8 cellular contexts compared by ENCODE assay signal in genomic region chr10:27240212-27240890, GRCh38. TPM values are rescaled to one million over a fixed set of nuclear protein-coding genes. Genes with fewer than 3 reads are reported as not detected.
DNase-seq lines count a peak whose midpoint lies in the region; ATAC-seq and TF ChIP-seq lines count a peak whose summit lies in the region.

Gene ACBD5 (minus strand): TSS chr10:27240797. CDS start chr10:27240688, 109 bp downstream.

- H3K4me1 ChIP-seq in BE2C (peaks cover 3% of the 10 kb centered on the region; the same call in 1 of the 2 replicates), left lung (peaks cover 3 to 36% of the 10 kb centered on the region in 2 donors)

- DNase-seq in BE2C, result peak; percentile 84
- peak; percentile 46 for DNase-seq in NCI-H526 treated with DMSO at 0.1 percent for 48 hours (lab: John Stamatoyannopoulos, UW)
- peak; percentile 57 for DNase-seq in activated CD4-positive, alpha-beta T cell treated with anti-CD3 and anti-CD28 coated beads, Interleukin-2, amount 50 U/mL, for 4 hours
- DNase-seq in dermis blood vessel endothelial cell, result peak; percentile 86
- DNase-seq in left lung, result peak; percentile 94 to 98
- peak; percentile 77 for DNase-seq in stimulated activated CD4-positive, alpha-beta T cell treated with anti-CD3 and anti-CD28 coated beads, Interleukin-4, amount 100 ng/mL, for 1 hour

- intact Hi-C loops in left lung (cut with DNase I), result no loop called here

- H3K36me3 ChIP-seq in BE2C, result no peaks in the 10 kb centered on the region
- H3K36me3 ChIP-seq in left lung, result no peaks in the 10 kb centered on the region

- TF ChIP-seq CTCF in BE2C (IDR thresholded peaks at IDR 0.05; ENCODE audit: low read depth, low read length) (no peak), left lung (IDR thresholded peaks at IDR 0.05) (no peak)

- no peaks in the 10 kb centered on the region for H3K27me3 ChIP-seq in BE2C
- no peaks in the 10 kb centered on the region for H3K27me3 ChIP-seq in left lung

- peak within 1 kb of the TSS; percentile 63 for H3K4me3 ChIP-seq in BE2C (ENCODE audit: low read depth, low read length)
- H3K4me3 ChIP-seq in left lung, result peak within 1 kb of the TSS; percentile 60 to 73

- peak; percentile 35 for ATAC-seq in GM19043 (IDR thresholded peaks at IDR 0.05; ENCODE audit: low read depth, unreplicated experiment)
- ATAC-seq in HG03354 (IDR thresholded peaks at IDR 0.05; ENCODE audit: poor library complexity, severe bottlenecking, unreplicated experiment), result peak; percentile 55
- ATAC-seq in left lung, result peak; percentile 78

- peak within 1 kb of the TSS; percentile 97 to 98 for H3K27ac ChIP-seq in left lung

- H3K9me3 ChIP-seq in BE2C, result no peaks in the 10 kb centered on the region
- no peaks in the 10 kb centered on the region for H3K9me3 ChIP-seq in left lung

RNA-seq across cellular contexts. Expression of gene ACBD5, which starts in this region (rescaled TPM):
- polyA plus RNA-seq in BE2C (2012; ENCODE audit: insufficient read depth, insufficient read length, low read depth), result 23.8 TPM
- total RNA-seq in dermis blood vessel endothelial cell, result 25.0 and 25.5 TPM in 2 replicates
- total RNA-seq in left lung, result 10 to 100 TPM; 25.6 to 26.3 TPM

Comparison
In these comparisons a context has a peak if more than half of its experiments do, and no peak if none do; other contexts are left out.
1. Peak in every context shown above with its lines: DNase-seq, ATAC-seq, H3K4me3 ChIP-seq and H3K27ac ChIP-seq.
2. DNase-seq: peak in every context shown above with its lines; median percentile 96 in left lung; 86 in dermis blood vessel endothelial cell; 84 in BE2C; 77 in stimulated activated CD4-positive, alpha-beta T cell treated with anti-CD3 and anti-CD28 coated beads, Interleukin-4, amount 100 ng/mL, for 1 hour; 57 in activated CD4-positive, alpha-beta T cell treated with anti-CD3 and anti-CD28 coated beads, Interleukin-2, amount 50 U/mL, for 4 hours; 46 in NCI-H526 treated with DMSO at 0.1 percent for 48 hours.